In genomic region chr1:167617950-167618269, GRCh38 we compare ENCODE assay signal across 12 cellular contexts. TPM values are rescaled to one million over a fixed set of nuclear protein-coding genes. Genes with fewer than 3 reads are reported as not detected.
DNase-seq lines count a peak whose midpoint lies in the region; ATAC-seq and TF ChIP-seq lines count a peak whose summit lies in the region.
"Had no signal": no experiment of that assay in that cellular context is flagged by ENCODE, and none has a peak within 500 bp of the region (broad histone marks: within the 10 kb centered on the region; RNA-seq: fewer than 3 reads in every experiment).

No MANE protein-coding gene starts in this region.

- H3K27ac Mint-ChIP-seq in activated CD4-positive, alpha-beta T cell treated with anti-CD3 and anti-CD28 coated beads, Interleukin-2, amount 10 ng/mL, durations not matched to agents 24 days and 14 days, result peak overlapping the region; percentile 94
- H3K27ac Mint-ChIP-seq in endothelial cell (ENCODE audit: unreplicated experiment), result peak overlapping the region; percentile 37

- intact Hi-C loops in activated CD4-positive, alpha-beta T cell treated with anti-CD3 and anti-CD28 coated beads, Interleukin-2, amount 10 ng/mL, durations not matched to agents 24 days and 14 days (cut with micrococcal nuclease), result loop anchor here (1.0 kb wide), 2 partner anchors 10 to 18 kb away; no protein-coding TSS in a partner anchor

- peaks cover 11% of the 10 kb centered on the region for H3K36me3 Mint-ChIP-seq in activated CD4-positive, alpha-beta T cell treated with anti-CD3 and anti-CD28 coated beads, Interleukin-2, amount 10 ng/mL, durations not matched to agents 24 days and 14 days (ENCODE audit: low read depth)
- no peaks in the 10 kb centered on the region for H3K36me3 Mint-ChIP-seq in endothelial cell (ENCODE audit: low read depth, unreplicated experiment)

- peak overlapping the region in 13 of 21 experiments; percentile 14 to 89 (median 69) for H3K27ac ChIP-seq in skin epidermis

- peaks cover 3% of the 10 kb centered on the region for H3K9me3 Mint-ChIP-seq in activated CD4-positive, alpha-beta T cell treated with anti-CD3 and anti-CD28 coated beads, Interleukin-2, amount 10 ng/mL, durations not matched to agents 24 days and 14 days
- H3K9me3 Mint-ChIP-seq in endothelial cell (ENCODE audit: unreplicated experiment), result no peaks in the 10 kb centered on the region

- H3K4me1 Mint-ChIP-seq in activated CD4-positive, alpha-beta T cell treated with anti-CD3 and anti-CD28 coated beads, Interleukin-2, amount 10 ng/mL, durations not matched to agents 24 days and 14 days, result peaks cover 58% of the 10 kb centered on the region
- H3K4me1 Mint-ChIP-seq in endothelial cell (ENCODE audit: unreplicated experiment), result peaks cover 41% of the 10 kb centered on the region

- no peak for TF ChIP-seq CTCF in endothelial cell (IDR thresholded peaks at IDR 0.05; ENCODE audit: unreplicated experiment)

- no peak for ATAC-seq in HG02870 (IDR thresholded peaks at IDR 0.05; ENCODE audit: unreplicated experiment)

- DNase-seq in activated CD4-positive, alpha-beta T cell treated with anti-CD3 and anti-CD28 coated beads, Interleukin-2, amount 10 ng/mL, durations not matched to agents 24 days and 14 days, result no peak
- DNase-seq in activated CD4-positive, alpha-beta T cell treated with anti-CD3 and anti-CD28 coated beads, Interleukin-2, amount 50 U/mL, for 48 hours, result no peak
- DNase-seq in SK-N-DZ (ENCODE audit: low spot score) (peak; percentile 78), endothelial cell (ENCODE audit: low spot score) (no peak), A172 (ENCODE audit: low spot score) (no peak)
- DNase-seq in stimulated activated CD4-positive, alpha-beta T cell treated with anti-CD3 and anti-CD28 coated beads, Interleukin-12 subunit alpha, Interleukin-12 subunit beta, amount 100 ng/mL, for 4 hours, result no peak
- DNase-seq: left lung, NCI-H1436 had no signal

- H3K4me3 Mint-ChIP-seq in activated CD4-positive, alpha-beta T cell treated with anti-CD3 and anti-CD28 coated beads, Interleukin-2, amount 10 ng/mL, durations not matched to agents 24 days and 14 days, result peak overlapping the region; percentile 77
- H3K4me3 Mint-ChIP-seq in endothelial cell (ENCODE audit: unreplicated experiment), result no peak overlapping the region

- no peaks in the 10 kb centered on the region for H3K27me3 Mint-ChIP-seq in activated CD4-positive, alpha-beta T cell treated with anti-CD3 and anti-CD28 coated beads, Interleukin-2, amount 10 ng/mL, durations not matched to agents 24 days and 14 days
- H3K27me3 Mint-ChIP-seq in endothelial cell (ENCODE audit: unreplicated experiment), result no peaks in the 10 kb centered on the region

- H3K4me3 ChIP-seq in skin epidermis, result no peak overlapping the region
- H3K4me3 ChIP-seq: left lung had no signal

RNA-seq across cellular contexts. Expression of gene RCSD1, which starts 12.1 kb away (rescaled TPM):
- 74.7 and 81.0 TPM in 2 replicates for total RNA-seq in activated CD4-positive, alpha-beta T cell treated with anti-CD3 and anti-CD28 coated beads, Interleukin-2, amount 10 ng/mL, durations not matched to agents 24 days and 14 days
- polyA plus RNA-seq in SK-N-DZ (2014; cell fraction: cytosol; rRNA removed), result not detected in 2 replicates
- polyA plus RNA-seq in SK-N-DZ (2014; cell fraction: nucleus; rRNA removed), result not detected in 2 replicates
- 39.5 TPM for total RNA-seq in endothelial cell (ENCODE audit: unreplicated experiment)
- total RNA-seq in A172 (2014; rRNA removed; shearing (Covaris generic)), result 0.29 and 0.36 TPM in 2 replicates
- total RNA-seq: A673, HT-29 had no signal

Comparison
In these comparisons a context has a peak if more than half of its experiments do, and no peak if none do; other contexts are left out.
1. RNA of gene RCSD1, which starts 12.1 kb away (total RNA-seq): 74.7 to 81.0 TPM in activated CD4-positive, alpha-beta T cell treated with anti-CD3 and anti-CD28 coated beads, Interleukin-2, amount 10 ng/mL, durations not matched to agents 24 days and 14 days and 39.5 TPM in endothelial cell (single experiment); 0.29 to 0.36 TPM in A172; every median in the first group is over 10 times any median in the second.